In the genomic region with DNA sequence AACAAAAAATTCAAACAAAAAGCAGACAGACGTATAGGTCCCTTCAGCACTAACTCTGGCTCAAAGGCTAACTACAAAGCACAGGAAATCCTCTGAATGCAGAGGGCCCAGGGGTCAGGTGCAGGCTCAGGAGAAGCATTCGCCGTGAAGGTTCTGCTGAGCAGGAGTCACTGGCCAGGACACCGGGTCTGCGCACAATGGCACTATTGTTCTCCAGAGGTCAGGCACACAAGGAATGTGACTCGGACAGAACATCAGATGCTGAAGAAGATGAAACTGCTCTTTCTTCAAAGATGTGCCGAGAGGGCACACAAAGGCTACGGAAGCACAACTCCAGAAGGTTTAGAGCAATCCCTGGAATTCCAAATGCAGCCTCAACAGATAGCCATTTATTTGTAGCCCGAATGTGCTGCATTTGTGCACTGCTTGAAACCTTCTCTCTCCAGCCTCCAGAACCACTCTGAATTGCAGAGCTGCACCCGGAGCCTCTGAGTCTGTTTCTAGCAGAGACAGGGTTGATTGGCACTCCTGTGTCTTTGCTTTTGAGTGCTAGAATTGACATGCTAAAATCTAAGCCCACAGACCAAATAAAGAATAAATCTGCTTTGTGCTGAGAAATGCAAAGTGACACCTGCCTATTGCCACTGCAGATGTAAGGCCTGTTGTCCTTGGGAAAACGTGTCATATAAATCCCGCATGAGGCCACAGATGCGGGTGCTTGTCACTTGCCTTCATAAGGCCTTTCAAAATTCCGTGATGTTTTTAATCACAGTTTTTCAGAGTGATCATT, we compare ENCODE assay signal across 15 cellular contexts.
DNase-seq lines count a peak whose midpoint lies in the region; ATAC-seq and TF ChIP-seq lines count a peak whose summit lies in the region.
"Had no signal": no experiment of that assay in that cellular context is flagged by ENCODE, and none has a peak within 500 bp of the region (broad histone marks: within the 10 kb centered on the region; RNA-seq: fewer than 3 reads in every experiment).

No MANE protein-coding gene starts in this region.

- BruUV-seq in HCT116 (replicated peaks; lab: Mats Ljungman, UMichigan), result no TSS peak

- TF ChIP-seq CTCF in HCT116 (IDR thresholded peaks at IDR 0.05 in 2 of 3, conservative IDR thresholded peaks at IDR 0.05 in 1 of 3; ENCODE audit: borderline replicate concordance in 1 of 3, insufficient read depth in 1 of 3, low read depth in 2 of 3, low read length in 2 of 3) (no peak), mesothelial cell of epicardium (IDR thresholded peaks at IDR 0.05; ENCODE audit: unreplicated experiment) (no peak), lower leg skin (IDR thresholded peaks at IDR 0.05) (no peak)

- H3K27me3 Mint-ChIP-seq in mesothelial cell of epicardium (ENCODE audit: low read depth), result no peaks in the 10 kb centered on the region
- H3K27me3 Mint-ChIP-seq in T-cell, result no peaks in the 10 kb centered on the region
- H3K27me3 Mint-ChIP-seq in activated T-helper 1 cell treated with anti-CD3 and anti-CD28 coated beads, Interleukin-12 subunit alpha, Interleukin-12 subunit beta, Interleukin-2, Interleukin-4 antibody, amounts not matched to agents 30 ng/mL and 10 ng/mL and 1 ng/mL, durations not matched to agents 14 hours and 24 hours and 36 hours (ENCODE audit: insufficient read depth), result peaks cover 2% of the 10 kb centered on the region
- H3K27me3 Mint-ChIP-seq: CD4-positive, CD25-positive, alpha-beta regulatory T cell had no signal

- peaks cover 23% of the 10 kb centered on the region for H3K79me2 ChIP-seq in HCT116 (ENCODE audit: insufficient read depth, low read length)

- ATAC-seq in HCT116 (peak; percentile 93), T-cell (replicated peaks in 1 of 4) (no peak)

- peak overlapping the region; percentile 63 for H3K4me2 ChIP-seq in HCT116 (ENCODE audit: low read length)

- H3K36me3 Mint-ChIP-seq in mesothelial cell of epicardium (peaks cover 18% of the 10 kb centered on the region), T-cell (peaks cover 61% of the 10 kb centered on the region)
- H3K36me3 Mint-ChIP-seq in activated T-helper 1 cell treated with anti-CD3 and anti-CD28 coated beads, Interleukin-12 subunit alpha, Interleukin-12 subunit beta, Interleukin-2, Interleukin-4 antibody, amounts not matched to agents 30 ng/mL and 10 ng/mL and 1 ng/mL, durations not matched to agents 14 hours and 24 hours and 36 hours (ENCODE audit: low read depth), result peaks cover 35% of the 10 kb centered on the region

- CTCF ChIA-PET in HCT116 (lab: Charles Lee), result interaction anchor here (0.9 to 2.5 kb wide), 3 partner anchors 18 to 205 kb away, joined by 3 to 15 read pairs (median 5); no protein-coding TSS in a partner anchor
- CTCF ChIA-PET in T-cell (lab: Charles Lee), result no interaction called here

- H3K4me1 ChIP-seq in HCT116 (ENCODE audit: control insufficient read depth in 1 of 2, insufficient read depth in 2 of 2, low read length in 2 of 2), result peaks cover 70 to 78% of the 10 kb centered on the region in 2 experiments

- peak overlapping the region; percentile 70 for H3K27ac ChIP-seq in HCT116 (ENCODE audit: low read depth, low read length)

- RAD21 ChIA-PET in HCT116 (lab: Charles Lee; ENCODE audit: low non-redundant PET in 1 of 2, low total read pairs in 2 of 2, uncharacterized antibody in 2 of 2, unreplicated experiment in 2 of 2), result no interaction called here

- no peaks in the 10 kb centered on the region for H4K20me1 ChIP-seq in HCT116 (ENCODE audit: insufficient read depth)

- intact Hi-C loops in HCT116 (cut with micrococcal nuclease), result no loop called here
- intact Hi-C loops in lower leg skin (cut with DNase I; ENCODE audit: low total_unique reads), result no loop called here
- intact Hi-C loops in activated T-helper 1 cell treated with anti-CD3 and anti-CD28 coated beads, Interleukin-12 subunit alpha, Interleukin-12 subunit beta, Interleukin-2, Interleukin-4 antibody, amounts not matched to agents 30 ng/mL and 10 ng/mL and 1 ng/mL, durations not matched to agents 14 hours and 24 hours and 36 hours (cut with micrococcal nuclease), result no loop called here

- peaks cover 68% of the 10 kb centered on the region for H3K4me1 Mint-ChIP-seq in mesothelial cell of epicardium
- H3K4me1 Mint-ChIP-seq in T-cell, result peaks cover 69 to 77% (median 74%) of the 10 kb centered on the region in 3 donors
- peaks cover 61% of the 10 kb centered on the region for H3K4me1 Mint-ChIP-seq in activated T-helper 1 cell treated with anti-CD3 and anti-CD28 coated beads, Interleukin-12 subunit alpha, Interleukin-12 subunit beta, Interleukin-2, Interleukin-4 antibody, amounts not matched to agents 30 ng/mL and 10 ng/mL and 1 ng/mL, durations not matched to agents 14 hours and 24 hours and 36 hours (ENCODE audit: low read depth)

- peaks cover 5% of the 10 kb centered on the region for H3K9me3 Mint-ChIP-seq in mesothelial cell of epicardium
- H3K9me3 Mint-ChIP-seq in T-cell, result no peaks in the 10 kb centered on the region
- no peaks in the 10 kb centered on the region for H3K9me3 Mint-ChIP-seq in activated T-helper 1 cell treated with anti-CD3 and anti-CD28 coated beads, Interleukin-12 subunit alpha, Interleukin-12 subunit beta, Interleukin-2, Interleukin-4 antibody, amounts not matched to agents 30 ng/mL and 10 ng/mL and 1 ng/mL, durations not matched to agents 14 hours and 24 hours and 36 hours
- H3K9me3 Mint-ChIP-seq: CD4-positive, CD25-positive, alpha-beta regulatory T cell had no signal

- peak overlapping the region; percentile 25 for H3K9ac ChIP-seq in HCT116 (ENCODE audit: low read length)

- TF ChIP-seq POLR2A in HCT116 (IDR thresholded peaks at IDR 0.05; ENCODE audit: borderline replicate concordance, extremely low read depth, insufficient read depth, insufficient read length), result no peak
- TF ChIP-seq POLR2A in lower leg skin (IDR thresholded peaks at IDR 0.05), result no peak

- POLR2A ChIA-PET in HCT116 (lab: Charles Lee) (no interaction called here), T-cell (lab: Charles Lee) (no interaction called here)

- no peak for TF ChIP-seq RAD21 in HCT116 (IDR thresholded peaks at IDR 0.05; ENCODE audit: low read depth)

- WGBS in lower leg skin, 2 donors, result 81 to 86% methylated on average over 14 of the region's 14 CpGs

- H3K4me3 Mint-ChIP-seq in mesothelial cell of epicardium, result no peak overlapping the region
- H3K4me3 Mint-ChIP-seq in T-cell, result no peak overlapping the region
- no peak overlapping the region for H3K4me3 Mint-ChIP-seq in activated T-helper 1 cell treated with anti-CD3 and anti-CD28 coated beads, Interleukin-12 subunit alpha, Interleukin-12 subunit beta, Interleukin-2, Interleukin-4 antibody, amounts not matched to agents 30 ng/mL and 10 ng/mL and 1 ng/mL, durations not matched to agents 14 hours and 24 hours and 36 hours
- H3K4me3 Mint-ChIP-seq: CD4-positive, CD25-positive, alpha-beta regulatory T cell had no signal

- H3K27ac Mint-ChIP-seq in mesothelial cell of epicardium (peak overlapping the region; percentile 11), T-cell (peak overlapping the region in 1 of 2 donors; percentile 66)
- no peak overlapping the region for H3K27ac Mint-ChIP-seq in activated T-helper 1 cell treated with anti-CD3 and anti-CD28 coated beads, Interleukin-12 subunit alpha, Interleukin-12 subunit beta, Interleukin-2, Interleukin-4 antibody, amounts not matched to agents 30 ng/mL and 10 ng/mL and 1 ng/mL, durations not matched to agents 14 hours and 24 hours and 36 hours

- no peaks in the 10 kb centered on the region for H3K9me3 ChIP-seq in HCT116 (ENCODE audit: control insufficient read depth in 1 of 2, insufficient read depth in 1 of 2, low read depth in 1 of 2, low read length in 2 of 2)

- DNase-seq in Caki2 (ENCODE audit: low read depth), result peak; percentile 29
- peak; percentile 65 for DNase-seq in HCT116 (ENCODE audit: low read depth, low spot score)
- peak; percentile 80 for DNase-seq in dermis blood vessel endothelial cell
- DNase-seq in mesothelial cell of epicardium (ENCODE audit: low spot score in 2 of 2, unreplicated experiment in 2 of 2), result no peak
- no peak for DNase-seq in lower leg skin (ENCODE audit: low spot score in 2 of 2)
- no peak for DNase-seq in HCEC 1CT
- no peak for DNase-seq in T-cell
- no peak for DNase-seq in activated T-helper 1 cell treated with anti-CD3 and anti-CD28 coated beads, Interleukin-12 subunit alpha, Interleukin-12 subunit beta, Interleukin-2, Interleukin-4 antibody, amounts not matched to agents 30 ng/mL and 10 ng/mL and 1 ng/mL, durations not matched to agents 14 hours and 24 hours and 36 hours (ENCODE audit: low spot score)
- DNase-seq: activated CD4-positive, CD25-positive, alpha-beta regulatory T cell; activated T-cell treated with anti-CD3 and anti-CD28 coated beads, Interleukin-2, amount 50 U/mL, for 48 hours; CD4-positive, CD25-positive, alpha-beta regulatory T cell; left cardiac atrium; NCI-H2107; NK-92 treated with Interleukin-12 subunit alpha and Interleukin-12 subunit beta, amount 100 ng/mL, for 24 hours; occipital lobe had no signal

- no peaks in the 10 kb centered on the region for H3K27me3 ChIP-seq in HCT116 (ENCODE audit: insufficient read depth, low read length)

- in situ Hi-C loops in Caki2 (cut with HindIII; ENCODE audit: low pct_unique_long_range_greater_than_20kb, low sequenced_read_pairs), result no loop called here

- no peaks in the 10 kb centered on the region for H3K9me2 ChIP-seq in HCT116 (ENCODE audit: insufficient read depth)

- peak overlapping the region in 1 of 2 experiments; percentile 30; a peak in 2 of 4 replicates for H3K4me3 ChIP-seq in HCT116 (replicated peaks in 1 of 2; ENCODE audit: low read depth in 1 of 2, low read length in 2 of 2)
- H3K4me3 ChIP-seq in lower leg skin (ENCODE audit: low read depth, poor library complexity, severe bottlenecking), result no peak overlapping the region

- H2AFZ ChIP-seq in HCT116 (ENCODE audit: low read depth, low read length, poor library complexity, severe bottlenecking), result no peak overlapping the region

- 0 out of 4 replicates have a peak, but pooled peaks cover 0 to 5% of the 10 kb centered on the region in 2 experiments for H3K36me3 ChIP-seq in HCT116 (ENCODE audit: control insufficient read depth in 1 of 2, insufficient read depth in 2 of 2, low read length in 2 of 2)

TF ChIP-seq in HCT116, 20 proteins besides CTCF, POLR2A, EP300 and RAD21 (continues in another document):
- TF ChIP-seq POLR2AphosphoS5 (IDR thresholded peaks at IDR 0.05; ENCODE audit: low read depth, low read length), result 0 out of 2 replicates have a peak, but pooled peaks have one; percentile 22
- TF ChIP-seq, protein P1, sequence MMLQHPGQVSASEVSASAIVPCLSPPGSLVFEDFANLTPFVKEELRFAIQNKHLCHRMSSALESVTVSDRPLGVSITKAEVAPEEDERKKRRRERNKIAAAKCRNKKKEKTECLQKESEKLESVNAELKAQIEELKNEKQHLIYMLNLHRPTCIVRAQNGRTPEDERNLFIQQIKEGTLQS (IDR thresholded peaks at IDR 0.05), result no peak
- TF ChIP-seq SRF (IDR thresholded peaks at IDR 0.05; ENCODE audit: low read depth), result no peak
- TF ChIP-seq TCF7L2 (IDR thresholded peaks at IDR 0.05; ENCODE audit: borderline replicate concordance, extremely low read depth, insufficient read depth, insufficient read length), result no peak
- TF ChIP-seq CBX3 (IDR thresholded peaks at IDR 0.05; ENCODE audit: low read depth), result peak; percentile 48; the same call in 1 of the 2 replicates
- TF ChIP-seq JUND (IDR thresholded peaks at IDR 0.05), result no peak; the same call in 1 of the 2 replicates

Comparison
In these comparisons a context has a peak if more than half of its experiments do, and no peak if none do; other contexts are left out.
1. DNase-seq: peak in Caki2 (single experiment), HCT116 (single experiment) and dermis blood vessel endothelial cell (single experiment); none in mesothelial cell of epicardium (0 of 2), lower leg skin (0 of 2), HCEC 1CT (single experiment), T-cell (0 of 34) and activated T-helper 1 cell treated with anti-CD3 and anti-CD28 coated beads, Interleukin-12 subunit alpha, Interleukin-12 subunit beta, Interleukin-2, Interleukin-4 antibody, amounts not matched to agents 30 ng/mL and 10 ng/mL and 1 ng/mL, durations not matched to agents 14 hours and 24 hours and 36 hours (single experiment).